ENCODE assay signal across 10 cellular contexts in genomic region chr5:76952795-76953536, GRCh38. TPM values are rescaled to one million over a fixed set of nuclear protein-coding genes. Genes with fewer than 3 reads are reported as not detected.
DNase-seq lines count a peak whose midpoint lies in the region; ATAC-seq, FAIRE-seq and TF ChIP-seq lines count a peak whose summit lies in the region.
"Had no signal": no experiment of that assay in that cellular context is flagged by ENCODE, and none has a peak within 500 bp of the region (broad histone marks: within the 10 kb centered on the region; RNA-seq: fewer than 3 reads in every experiment).

A gene with protein sequence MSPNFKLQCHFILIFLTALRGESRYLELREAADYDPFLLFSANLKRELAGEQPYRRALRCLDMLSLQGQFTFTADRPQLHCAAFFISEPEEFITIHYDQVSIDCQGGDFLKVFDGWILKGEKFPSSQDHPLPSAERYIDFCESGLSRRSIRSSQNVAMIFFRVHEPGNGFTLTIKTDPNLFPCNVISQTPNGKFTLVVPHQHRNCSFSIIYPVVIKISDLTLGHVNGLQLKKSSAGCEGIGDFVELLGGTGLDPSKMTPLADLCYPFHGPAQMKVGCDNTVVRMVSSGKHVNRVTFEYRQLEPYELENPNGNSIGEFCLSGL (plus strand): TSS chr5:76953045. CDS start chr5:76953135, 90 bp downstream.

- H3K4me3 ChIP-seq in HEK293 (ENCODE audit: low read depth, low read length): peak within 1 kb of the TSS; percentile 47
- H3K4me3 ChIP-seq in ascending aorta: peak within 1 kb of the TSS; percentile 45 to 58
- H3K4me3 ChIP-seq in keratinocyte (ENCODE audit: control insufficient read depth in 2 of 3, extremely low read depth in 1 of 3, insufficient read depth in 2 of 3, low read depth in 1 of 3, low read length in 3 of 3): peak within 1 kb of the TSS in 1 of 3 experiments; percentile 26
- H3K4me3 ChIP-seq in spleen: peak within 1 kb of the TSS; percentile 38 to 74 (median 50)
- no peak within 1 kb of the TSS for H3K4me3 ChIP-seq in SJCRH30
- no peak within 1 kb of the TSS for H3K4me3 ChIP-seq in mucosa of descending colon

- peak within 1 kb of the TSS; percentile 16 for H3K4me2 ChIP-seq in keratinocyte (ENCODE audit: control insufficient read depth, extremely low read depth, insufficient read depth, low read depth, low read length)

- WGBS in spleen, 5 donors: 5 to 19% (median 14%) methylated on average over 20 to 23 of the region's 23 CpGs

- no peaks in the 10 kb centered on the region for H3K27me3 ChIP-seq in ascending aorta
- H3K27me3 ChIP-seq in keratinocyte (ENCODE audit: control insufficient read depth, extremely low read depth, insufficient read depth, low read length): peaks cover 40% of the 10 kb centered on the region
- peaks cover 0 to 48% (median 23%) of the 10 kb centered on the region in 7 donors for H3K27me3 ChIP-seq in spleen (replicated peaks in 1 of 7)
- no peaks in the 10 kb centered on the region for H3K27me3 ChIP-seq in SJCRH30

- no peak for TF ChIP-seq CTCF in HEK293 (tag by site-specific recombination; IDR thresholded peaks at IDR 0.05)
- no peak for TF ChIP-seq CTCF in ascending aorta (IDR thresholded peaks at IDR 0.05)
- TF ChIP-seq CTCF in keratinocyte (optimal IDR thresholded peaks at IDR 0.05 in 1 of 3, IDR thresholded peaks at IDR 0.05 in 1 of 3, conservative IDR thresholded peaks at IDR 0.05 in 1 of 3; ENCODE audit: extremely low read depth in 1 of 3, insufficient read depth in 2 of 3, low read length in 3 of 3): no peak
- no peak for TF ChIP-seq CTCF in spleen (IDR thresholded peaks at IDR 0.05 in 8 of 11, conservative IDR thresholded peaks at IDR 0.05 in 3 of 11)
- TF ChIP-seq CTCF in mucosa of descending colon (IDR thresholded peaks at IDR 0.05): no peak

- H3K36me3 ChIP-seq in HEK293 (ENCODE audit: control insufficient read depth in 2 of 2, insufficient read depth in 1 of 2, low read length in 2 of 2) (no peaks in the 10 kb centered on the region), ascending aorta (no peaks in the 10 kb centered on the region), keratinocyte (ENCODE audit: control insufficient read depth in 2 of 2, extremely low read depth in 1 of 2, insufficient read depth in 2 of 2, low read length in 2 of 2) (no peaks in the 10 kb centered on the region), spleen (no peaks in the 10 kb centered on the region), SJCRH30 (no peaks in the 10 kb centered on the region), mucosa of descending colon (ENCODE audit: low read depth) (no peaks in the 10 kb centered on the region)

- POLR2A ChIA-PET in HEK293 (lab: Yijun Ruan, JAX): no interaction called here

- H3K27ac ChIP-seq in HEK293 (ENCODE audit: extremely low read depth, low read depth, low read length) (no peak within 1 kb of the TSS), ascending aorta (no peak within 1 kb of the TSS), keratinocyte (ENCODE audit: control insufficient read depth, insufficient read depth, low read length) (no peak within 1 kb of the TSS), spleen (peak within 1 kb of the TSS; percentile 35 to 83 (median 78)), SJCRH30 (no peak within 1 kb of the TSS)
- H3K27ac ChIP-seq: HL-60 had no signal

- H2AFZ ChIP-seq in keratinocyte (ENCODE audit: control insufficient read depth, low read length): no peak within 1 kb of the TSS

- no peak for FAIRE-seq in keratinocyte (lab: Jason Lieb, UNC)

- no peaks in the 10 kb centered on the region for H3K9me1 ChIP-seq in keratinocyte (ENCODE audit: control insufficient read depth, extremely low read depth, insufficient read depth, low read length)

- no peaks in the 10 kb centered on the region for H3K79me2 ChIP-seq in keratinocyte (ENCODE audit: control insufficient read depth, insufficient read depth, low read length)

- no peak within 1 kb of the TSS for H3K9ac ChIP-seq in keratinocyte (ENCODE audit: control insufficient read depth, extremely low read depth, insufficient read depth, low read length)

- TF ChIP-seq POLR2A in spleen (IDR thresholded peaks at IDR 0.05): no peak

- CTCF ChIA-PET in HEK293 (lab: Yijun Ruan, JAX): interaction anchor here (0.7 kb wide), 2 partner anchors 21 to 82 kb away, joined by 3 read pairs; no protein-coding TSS in a partner anchor

- DNase-seq in ascending aorta (ENCODE audit: low spot score in 2 of 2) (no peak), keratinocyte (ENCODE audit: low read depth, low spot score) (no peak), spleen (no peak), SJCRH30 (no peak), COLO829 (ENCODE audit: low spot score) (no peak), mucosa of descending colon (no peak), NCI-H1092 (lab: John Stamatoyannopoulos, UW) (no peak)
- DNase-seq: NCI-H446 treated with DMSO at 0.1 percent for 48 hours had no signal

- ATAC-seq in mucosa of descending colon: no peak

- no peaks in the 10 kb centered on the region for H4K20me1 ChIP-seq in keratinocyte (ENCODE audit: control insufficient read depth, extremely low read depth, insufficient read depth, low read length)

- intact Hi-C loops in ascending aorta (cut with DNase I) (no loop called here), spleen (cut with DNase I; ENCODE audit: low total_unique reads) (no loop called here), mucosa of descending colon (cut with DNase I, micrococcal nuclease) (no loop called here)

- H3K9me3 ChIP-seq in HEK293 (ENCODE audit: control insufficient read depth, insufficient read depth, low read depth, low read length) (no peaks in the 10 kb centered on the region), ascending aorta (no peaks in the 10 kb centered on the region), keratinocyte (ENCODE audit: control insufficient read depth, low read depth, low read length) (no peaks in the 10 kb centered on the region), spleen (no peaks in the 10 kb centered on the region), SJCRH30 (replicated peaks) (no peaks in the 10 kb centered on the region), mucosa of descending colon (no peaks in the 10 kb centered on the region)

- H3K4me1 ChIP-seq in HEK293 (ENCODE audit: control insufficient read depth, insufficient read depth, low read length) (no peaks in the 10 kb centered on the region; the same call in 1 of the 2 replicates), ascending aorta (no peaks in the 10 kb centered on the region), keratinocyte (ENCODE audit: control insufficient read depth, extremely low read depth, insufficient read depth, low read length) (no peaks in the 10 kb centered on the region), spleen (peaks cover 5 to 35% (median 20%) of the 10 kb centered on the region in 6 donors), SJCRH30 (peaks cover under 1% of the 10 kb centered on the region), mucosa of descending colon (ENCODE audit: low read depth) (no peaks in the 10 kb centered on the region)

- dilution Hi-C loops in keratinocyte (cut with MboI; ENCODE audit: extremely low pct_ligation_motif_present, low sequenced_read_pairs): no loop called here

TF ChIP-seq in HEK293, 187 proteins besides CTCF, POLR2A, EP300 and RAD21 (continues in another document):
- TF ChIP-seq ZNF521 (tag by site-specific recombination; IDR thresholded peaks at IDR 0.05) (no peak), ZBTB6 (tag by site-specific recombination; IDR thresholded peaks at IDR 0.05) (no peak), SCRT2 (tag by site-specific recombination; IDR thresholded peaks at IDR 0.05) (no peak), ZNF544 (tag by site-specific recombination; IDR thresholded peaks at IDR 0.05) (no peak), SALL2 (tag by site-specific recombination; IDR thresholded peaks at IDR 0.05; ENCODE audit: borderline replicate concordance) (no peak), ZNF416 (tag by site-specific recombination; IDR thresholded peaks at IDR 0.05) (no peak)
- TF ChIP-seq, protein P1, sequence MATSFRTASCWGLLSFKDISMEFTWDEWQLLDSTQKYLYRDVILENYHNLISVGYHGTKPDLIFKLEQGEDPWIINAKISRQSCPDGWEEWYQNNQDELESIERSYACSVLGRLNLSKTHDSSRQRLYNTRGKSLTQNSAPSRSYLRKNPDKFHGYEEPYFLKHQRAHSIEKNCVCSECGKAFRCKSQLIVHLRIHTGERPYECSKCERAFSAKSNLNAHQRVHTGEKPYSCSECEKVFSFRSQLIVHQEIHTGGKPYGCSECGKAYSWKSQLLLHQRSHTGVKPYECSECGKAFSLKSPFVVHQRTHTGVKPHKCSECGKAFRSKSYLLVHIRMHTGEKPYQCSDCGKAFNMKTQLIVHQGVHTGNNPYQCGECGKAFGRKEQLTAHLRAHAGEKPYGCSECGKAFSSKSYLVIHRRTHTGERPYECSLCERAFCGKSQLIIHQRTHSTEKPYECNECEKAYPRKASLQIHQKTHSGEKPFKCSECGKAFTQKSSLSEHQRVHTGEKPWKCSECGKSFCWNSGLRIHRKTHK (tag by site-specific recombination; IDR thresholded peaks at IDR 0.05): no peak

RNA-seq across cellular contexts. Expression of the gene that starts here (rescaled TPM):
- total RNA-seq in ascending aorta (0.32 TPM), spleen (100 to 1,000 TPM in 3 of 7 donors, 10 to 100 TPM in 4; 21.5 to 147 (median 98.5) TPM), mucosa of descending colon (under 1 TPM in 2 of 3 donors, not detected in 1; 0.57 to 0.84 TPM)
- polyA plus RNA-seq in keratinocyte (not detected in 3 replicates), spleen (10 to 100 TPM in 2 of 3 donors, 1 to 10 TPM in 1; 8.7 to 45.4 (median 17.2) TPM)
- polyA plus RNA-seq in keratinocyte (2011; ENCODE audit: low read depth): not detected
- polyA plus RNA-seq in keratinocyte (2011; cell fraction: cytosol; rRNA removed): not detected in 2 replicates
- polyA plus RNA-seq in keratinocyte (2011; cell fraction: nucleus; rRNA removed): not detected in 2 replicates
- not detected in 2 replicates for polyA plus RNA-seq in keratinocyte (2012; ENCODE audit: low replicate concordance)
- polyA minus RNA-seq in keratinocyte: not detected in 3 replicates
- polyA minus RNA-seq in keratinocyte (2011; cell fraction: cytosol; rRNA and poly(A)+ RNA removed): not detected
- polyA minus RNA-seq in keratinocyte (2011; cell fraction: nucleus; rRNA and poly(A)+ RNA removed): not detected in 2 replicates
- not detected in 2 replicates for total RNA-seq in SJCRH30 (2014; rRNA removed; shearing (Covaris generic))

Comparison
In these comparisons a context has a peak if more than half of its experiments do, and no peak if none do; other contexts are left out.
1. RNA of the gene that starts here (total RNA-seq): 21.5 to 147 TPM in spleen; 0.57 to 0.84 TPM in mucosa of descending colon, 0.32 TPM in ascending aorta (single experiment) and not detected in SJCRH30; every median in the first group is over 10 times any median in the second.
2. RNA of the gene that starts here (polyA plus RNA-seq): 8.7 to 45.4 TPM in spleen; not detected in keratinocyte; every median in the first group is over 4 times any median in the second.
3. H3K27ac ChIP-seq: peak in spleen (8 of 8); none in HEK293 (single experiment), ascending aorta (0 of 2), keratinocyte (single experiment) and SJCRH30 (single experiment).
4. H3K4me3 ChIP-seq: peak in HEK293 (single experiment), ascending aorta (2 of 2) and spleen (8 of 8); none in SJCRH30 (single experiment) and mucosa of descending colon (single experiment).